In the genomic region with DNA sequence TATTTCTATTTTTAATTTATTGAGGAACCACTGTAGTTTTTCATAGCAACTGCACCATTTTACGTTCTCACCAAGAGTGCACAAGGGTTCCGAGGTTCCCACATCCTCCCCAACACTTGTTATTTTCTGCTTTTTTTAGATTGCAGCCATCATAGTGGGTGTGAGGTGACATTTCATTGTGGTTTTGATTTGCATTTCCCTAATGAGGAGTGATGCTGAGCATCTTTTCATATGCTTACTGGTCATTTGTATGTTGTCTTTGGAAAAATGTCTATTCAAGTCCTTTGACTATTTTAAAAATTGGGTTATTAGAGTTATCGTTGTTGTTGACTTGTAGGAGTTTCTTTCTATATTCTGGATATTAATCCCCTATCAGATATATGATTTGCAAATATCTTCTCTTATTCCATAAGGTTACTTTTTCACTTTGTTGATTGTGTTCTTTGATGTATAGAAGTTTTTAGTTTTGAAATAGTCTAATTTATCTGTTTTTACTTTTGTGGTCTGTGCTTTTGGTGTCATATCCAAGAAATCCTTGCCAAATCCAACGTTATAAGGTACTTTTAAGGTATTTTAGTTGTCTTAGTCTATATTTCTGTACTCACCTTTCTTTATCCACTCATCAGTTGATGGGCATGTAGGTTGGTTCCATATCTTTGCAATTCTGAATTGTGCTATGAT, we compare ENCODE assay signal across 8 cellular contexts. TPM values are rescaled to one million over a fixed set of nuclear protein-coding genes. Genes with fewer than 3 reads are reported as not detected.
DNase-seq lines count a peak whose midpoint lies in the region; ATAC-seq, FAIRE-seq and TF ChIP-seq lines count a peak whose summit lies in the region.

No MANE protein-coding gene starts in this region.

- POLR2A ChIA-PET in GM10248 (lab: Yijun Ruan, JAX): no interaction called here

- H3K4me3 Mint-ChIP-seq in T-helper 17 cell: peak overlapping the region; percentile 63

- peaks cover 0 to 2% of the 10 kb centered on the region in 2 donors for H3K4me1 ChIP-seq in small intestine (ENCODE audit: control insufficient read depth in 2 of 2, insufficient read depth in 1 of 2, low read depth in 1 of 2, low read length in 1 of 2)

- DNase-seq in T-helper 17 cell (no peak), epithelial cell of proximal tubule (ENCODE audit: low read depth) (no peak), small intestine (peak; percentile 64), GM10248 (ENCODE audit: extremely low spot score) (no peak), NCI-H2171 treated with DMSO at 0.1 percent for 48 hours (lab: John Stamatoyannopoulos, UW) (no peak)

- CTCF ChIA-PET in GM10248 (lab: Yijun Ruan, JAX): interaction anchor here (1.1 kb wide), 1 partner anchor 15 kb away, joined by 6 read pairs; no protein-coding TSS in a partner anchor

- no peaks in the 10 kb centered on the region for H3K27me3 ChIP-seq in small intestine (ENCODE audit: control insufficient read depth in 2 of 2, insufficient read depth in 2 of 2, low read length in 2 of 2)

- H3K4me3 ChIP-seq in epithelial cell of proximal tubule (ENCODE audit: low read depth, low read length) (peak overlapping the region; percentile 9), small intestine (ENCODE audit: low read depth in 1 of 2, low read length in 2 of 2) (no peak overlapping the region)

- FAIRE-seq in small intestine (lab: Jason Lieb, UNC): no peak

- ATAC-seq in GM18867 (IDR thresholded peaks at IDR 0.05; ENCODE audit: unreplicated experiment) (peak; percentile 30), T-helper 17 cell (peak; percentile 46), HG03039 (IDR thresholded peaks at IDR 0.05; ENCODE audit: unreplicated experiment) (no peak), HG02588 (IDR thresholded peaks at IDR 0.05; ENCODE audit: unreplicated experiment) (no peak)

- no peaks in the 10 kb centered on the region for H3K27me3 Mint-ChIP-seq in T-helper 17 cell

- peaks cover 0 to 6% of the 10 kb centered on the region in 2 donors for H3K36me3 ChIP-seq in small intestine (ENCODE audit: control insufficient read depth in 2 of 2, insufficient read depth in 2 of 2, low read length in 2 of 2)

- H3K27ac Mint-ChIP-seq in T-helper 17 cell: peak overlapping the region; percentile 100

- peaks cover 70% of the 10 kb centered on the region for H3K4me1 Mint-ChIP-seq in T-helper 17 cell

- H3K36me3 Mint-ChIP-seq in T-helper 17 cell (ENCODE audit: low read depth): no peaks in the 10 kb centered on the region

- TF ChIP-seq CTCF in epithelial cell of proximal tubule (conservative IDR thresholded peaks at IDR 0.05; ENCODE audit: low read depth, low read length) (no peak), GM10248 (IDR thresholded peaks at IDR 0.05; ENCODE audit: control extremely low read depth, extremely low read depth, low read depth, missing control alignments) (no peak)

- 51 to 69% (median 51%) methylated on average over 4 of the region's 4 CpGs for WGBS in small intestine, 3 donors

- H3K27ac ChIP-seq in small intestine (ENCODE audit: low read depth in 1 of 2, low read length in 1 of 2): peak overlapping the region in 1 of 2 donors; percentile 46

- H3K9me3 ChIP-seq in T-helper 17 cell (ENCODE audit: control insufficient read depth, low read length, poor library complexity, severe bottlenecking): no peaks in the 10 kb centered on the region
- H3K9me3 ChIP-seq in small intestine (ENCODE audit: control insufficient read depth, low read depth): no peaks in the 10 kb centered on the region

RNA-seq across cellular contexts. Expression of gene NEAT1, which starts 9.0 kb away (rescaled TPM):
- 100 to 1,000 TPM; 554 to 555 TPM for total RNA-seq in T-helper 17 cell
- 6.4 and 27.0 TPM in 2 replicates for total RNA-seq in epithelial cell of proximal tubule
- polyA plus RNA-seq in small intestine: 1,000 to 10,000 TPM in 1 of 3 donors, 100 to 1,000 TPM in 2; 256 to 3,420 (median 665) TPM

RNA-seq across cellular contexts. Expression of gene FRMD8, which starts 45.2 kb away (rescaled TPM):
- total RNA-seq in T-helper 17 cell: 10 to 100 TPM; 29.2 to 37.5 TPM
- total RNA-seq in epithelial cell of proximal tubule: 43.5 and 49.5 TPM in 2 replicates
- 10 to 100 TPM; 24.4 to 31.1 (median 27.7) TPM for polyA plus RNA-seq in small intestine

RNA-seq across cellular contexts. Expression of gene SLC25A45, which starts 49.1 kb away (rescaled TPM):
- total RNA-seq in T-helper 17 cell (10 to 100 TPM; 57.7 to 61.6 TPM), epithelial cell of proximal tubule (0.29 and 1.2 TPM in 2 replicates)
- 10 to 100 TPM; 13.9 to 26.2 (median 18.1) TPM for polyA plus RNA-seq in small intestine

Comparison
In these comparisons a context has a peak if more than half of its experiments do, and no peak if none do; other contexts are left out.
1. ATAC-seq: peak in GM18867 (single experiment) and T-helper 17 cell (single experiment); none in HG03039 (single experiment) and HG02588 (single experiment).
2. RNA of gene NEAT1, which starts 9.0 kb away (total RNA-seq): 554 to 555 TPM in T-helper 17 cell; 6.4 to 27.0 TPM in epithelial cell of proximal tubule; every median in the first group is over 10 times any median in the second.
3. RNA of gene SLC25A45, which starts 49.1 kb away (total RNA-seq): 57.7 to 61.6 TPM in T-helper 17 cell; 0.29 to 1.2 TPM in epithelial cell of proximal tubule; every median in the first group is over 10 times any median in the second.